1 cellular context compared by ENCODE assay signal in the genomic region with DNA sequence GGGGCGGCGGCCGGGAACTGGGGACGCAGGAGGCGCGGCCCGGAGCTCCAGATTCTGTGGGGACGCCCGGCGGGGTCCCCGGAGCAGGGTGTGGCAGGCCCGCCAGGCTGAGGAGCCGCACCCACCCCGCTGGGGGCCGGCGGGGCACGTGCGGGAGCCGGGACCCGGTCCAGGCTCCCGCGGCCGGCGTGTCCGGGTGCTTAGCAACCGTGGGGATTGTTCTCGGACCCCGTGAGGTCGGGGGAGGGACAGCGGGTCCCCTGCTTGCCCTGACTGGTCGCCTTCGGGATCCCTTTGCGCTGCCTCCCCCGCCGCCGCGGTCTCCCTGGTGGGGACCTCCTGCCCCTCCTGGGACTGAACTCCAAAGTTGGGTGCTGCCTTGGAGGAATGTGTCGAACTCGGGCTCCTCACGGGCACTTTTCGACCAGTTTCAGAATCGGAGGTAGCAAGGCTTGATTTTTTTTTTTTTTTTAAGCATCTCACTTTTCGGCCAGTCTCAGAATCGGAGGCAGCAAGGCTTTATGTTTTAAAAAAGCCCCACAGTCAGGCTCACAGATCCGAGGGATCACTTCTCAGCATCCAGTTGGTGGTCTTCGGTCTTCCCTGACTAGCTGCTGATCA.
TF ChIP-seq lines count a peak whose summit lies in the region.

No MANE protein-coding gene starts in this region.

TF ChIP-seq in HEK293, 187 proteins besides CTCF, POLR2A, EP300 and RAD21 (continued from another document):
- TF ChIP-seq ZNF18 (tag by site-specific recombination; IDR thresholded peaks at IDR 0.05) (no peak), ZNF501 (tag by site-specific recombination; IDR thresholded peaks at IDR 0.05) (no peak), ZNF391 (tag by site-specific recombination; IDR thresholded peaks at IDR 0.05; ENCODE audit: borderline replicate concordance, low read depth) (no peak), ZNF701 (tag by site-specific recombination; IDR thresholded peaks at IDR 0.05) (no peak), ZNF660 (tag by site-specific recombination; IDR thresholded peaks at IDR 0.05) (peak; percentile 56; the same call in 1 of the 2 replicates), ZNF48 (tag by site-specific recombination; IDR thresholded peaks at IDR 0.05) (no peak), ZSCAN16 (tag by site-specific recombination; IDR thresholded peaks at IDR 0.05) (no peak), MZF1 (tag by site-specific recombination; IDR thresholded peaks at IDR 0.05; ENCODE audit: borderline replicate concordance) (peak; percentile 36; the same call in 1 of the 2 replicates), ZBTB21 (tag by site-specific recombination; IDR thresholded peaks at IDR 0.05) (no peak), ZNF621 (tag by site-specific recombination; IDR thresholded peaks at IDR 0.05) (no peak), ZNF423 (tag by site-specific recombination; IDR thresholded peaks at IDR 0.05) (peak; percentile 87), ZNF596 (tag by site-specific recombination; IDR thresholded peaks at IDR 0.05) (no peak), ZNF362 (tag by site-specific recombination; IDR thresholded peaks at IDR 0.05) (peak; percentile 84), ZIC2 (tag by site-specific recombination; IDR thresholded peaks at IDR 0.05) (peak; percentile 78), ZNF600 (tag by site-specific recombination; IDR thresholded peaks at IDR 0.05) (0 out of 2 replicates have a peak, but pooled peaks have one; percentile 39), ZNF664 (tag by site-specific recombination; IDR thresholded peaks at IDR 0.05) (0 out of 2 replicates have a peak, but pooled peaks have one; percentile 27), ZBTB8A (tag by site-specific recombination; IDR thresholded peaks at IDR 0.05) (peak; percentile 56), ZNF341 (tag by site-specific recombination; IDR thresholded peaks at IDR 0.05; ENCODE audit: low read depth) (0 out of 2 replicates have a peak, but pooled peaks have one; percentile 12), ZNF791 (tag by site-specific recombination; IDR thresholded peaks at IDR 0.05) (no peak), HOXA7 (CRISPR knock-in tag; IDR thresholded peaks at IDR 0.05; ENCODE audit: borderline replicate concordance) (no peak), KLF16 (tag by site-specific recombination; IDR thresholded peaks at IDR 0.05) (0 out of 2 replicates have a peak, but pooled peaks have one; percentile 35), GFI1B (tag by site-specific recombination; IDR thresholded peaks at IDR 0.05) (no peak), ZNF350 (tag by site-specific recombination; IDR thresholded peaks at IDR 0.05) (no peak), REST (tag by site-specific recombination; IDR thresholded peaks at IDR 0.05) (no peak), ZNF24 (tag by site-specific recombination; IDR thresholded peaks at IDR 0.05) (no peak), ZNF184 (tag by site-specific recombination; IDR thresholded peaks at IDR 0.05) (no peak), ZBTB17 (tag by site-specific recombination; IDR thresholded peaks at IDR 0.05) (peak; percentile 76), SCRT1 (tag by site-specific recombination; IDR thresholded peaks at IDR 0.05; ENCODE audit: borderline replicate concordance) (no peak), ZNF510 (tag by site-specific recombination; IDR thresholded peaks at IDR 0.05; ENCODE audit: insufficient replicate concordance) (no peak), ZNF138 (tag by site-specific recombination; IDR thresholded peaks at IDR 0.05; ENCODE audit: borderline replicate concordance) (no peak), ZFP37 (tag by site-specific recombination; IDR thresholded peaks at IDR 0.05) (no peak), GLIS2 (tag by site-specific recombination; IDR thresholded peaks at IDR 0.05) (peak; percentile 99), ZNF335 (tag by site-specific recombination; conservative IDR thresholded peaks at IDR 0.05) (peak; percentile 96)
- TF ChIP-seq, protein P1, sequence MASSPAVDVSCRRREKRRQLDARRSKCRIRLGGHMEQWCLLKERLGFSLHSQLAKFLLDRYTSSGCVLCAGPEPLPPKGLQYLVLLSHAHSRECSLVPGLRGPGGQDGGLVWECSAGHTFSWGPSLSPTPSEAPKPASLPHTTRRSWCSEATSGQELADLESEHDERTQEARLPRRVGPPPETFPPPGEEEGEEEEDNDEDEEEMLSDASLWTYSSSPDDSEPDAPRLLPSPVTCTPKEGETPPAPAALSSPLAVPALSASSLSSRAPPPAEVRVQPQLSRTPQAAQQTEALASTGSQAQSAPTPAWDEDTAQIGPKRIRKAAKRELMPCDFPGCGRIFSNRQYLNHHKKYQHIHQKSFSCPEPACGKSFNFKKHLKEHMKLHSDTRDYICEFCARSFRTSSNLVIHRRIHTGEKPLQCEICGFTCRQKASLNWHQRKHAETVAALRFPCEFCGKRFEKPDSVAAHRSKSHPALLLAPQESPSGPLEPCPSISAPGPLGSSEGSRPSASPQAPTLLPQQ (tag by site-specific recombination; IDR thresholded peaks at IDR 0.05), result peak; percentile 77
- TF ChIP-seq, protein P2, sequence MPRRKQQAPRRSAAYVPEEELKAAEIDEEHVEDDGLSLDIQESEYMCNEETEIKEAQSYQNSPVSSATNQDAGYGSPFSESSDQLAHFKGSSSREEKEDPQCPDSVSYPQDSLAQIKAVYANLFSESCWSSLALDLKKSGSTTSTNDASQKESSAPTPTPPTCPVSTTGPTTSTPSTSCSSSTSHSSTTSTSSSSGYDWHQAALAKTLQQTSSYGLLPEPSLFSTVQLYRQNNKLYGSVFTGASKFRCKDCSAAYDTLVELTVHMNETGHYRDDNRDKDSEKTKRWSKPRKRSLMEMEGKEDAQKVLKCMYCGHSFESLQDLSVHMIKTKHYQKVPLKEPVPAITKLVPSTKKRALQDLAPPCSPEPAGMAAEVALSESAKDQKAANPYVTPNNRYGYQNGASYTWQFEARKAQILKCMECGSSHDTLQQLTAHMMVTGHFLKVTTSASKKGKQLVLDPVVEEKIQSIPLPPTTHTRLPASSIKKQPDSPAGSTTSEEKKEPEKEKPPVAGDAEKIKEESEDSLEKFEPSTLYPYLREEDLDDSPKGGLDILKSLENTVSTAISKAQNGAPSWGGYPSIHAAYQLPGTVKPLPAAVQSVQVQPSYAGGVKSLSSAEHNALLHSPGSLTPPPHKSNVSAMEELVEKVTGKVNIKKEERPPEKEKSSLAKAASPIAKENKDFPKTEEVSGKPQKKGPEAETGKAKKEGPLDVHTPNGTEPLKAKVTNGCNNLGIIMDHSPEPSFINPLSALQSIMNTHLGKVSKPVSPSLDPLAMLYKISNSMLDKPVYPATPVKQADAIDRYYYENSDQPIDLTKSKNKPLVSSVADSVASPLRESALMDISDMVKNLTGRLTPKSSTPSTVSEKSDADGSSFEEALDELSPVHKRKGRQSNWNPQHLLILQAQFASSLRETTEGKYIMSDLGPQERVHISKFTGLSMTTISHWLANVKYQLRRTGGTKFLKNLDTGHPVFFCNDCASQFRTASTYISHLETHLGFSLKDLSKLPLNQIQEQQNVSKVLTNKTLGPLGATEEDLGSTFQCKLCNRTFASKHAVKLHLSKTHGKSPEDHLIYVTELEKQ (tag by site-specific recombination; IDR thresholded peaks at IDR 0.05; ENCODE audit: borderline replicate concordance), result no peak
- TF ChIP-seq, protein P3, sequence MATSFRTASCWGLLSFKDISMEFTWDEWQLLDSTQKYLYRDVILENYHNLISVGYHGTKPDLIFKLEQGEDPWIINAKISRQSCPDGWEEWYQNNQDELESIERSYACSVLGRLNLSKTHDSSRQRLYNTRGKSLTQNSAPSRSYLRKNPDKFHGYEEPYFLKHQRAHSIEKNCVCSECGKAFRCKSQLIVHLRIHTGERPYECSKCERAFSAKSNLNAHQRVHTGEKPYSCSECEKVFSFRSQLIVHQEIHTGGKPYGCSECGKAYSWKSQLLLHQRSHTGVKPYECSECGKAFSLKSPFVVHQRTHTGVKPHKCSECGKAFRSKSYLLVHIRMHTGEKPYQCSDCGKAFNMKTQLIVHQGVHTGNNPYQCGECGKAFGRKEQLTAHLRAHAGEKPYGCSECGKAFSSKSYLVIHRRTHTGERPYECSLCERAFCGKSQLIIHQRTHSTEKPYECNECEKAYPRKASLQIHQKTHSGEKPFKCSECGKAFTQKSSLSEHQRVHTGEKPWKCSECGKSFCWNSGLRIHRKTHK (tag by site-specific recombination; IDR thresholded peaks at IDR 0.05), result no peak
- TF ChIP-seq, protein P4, sequence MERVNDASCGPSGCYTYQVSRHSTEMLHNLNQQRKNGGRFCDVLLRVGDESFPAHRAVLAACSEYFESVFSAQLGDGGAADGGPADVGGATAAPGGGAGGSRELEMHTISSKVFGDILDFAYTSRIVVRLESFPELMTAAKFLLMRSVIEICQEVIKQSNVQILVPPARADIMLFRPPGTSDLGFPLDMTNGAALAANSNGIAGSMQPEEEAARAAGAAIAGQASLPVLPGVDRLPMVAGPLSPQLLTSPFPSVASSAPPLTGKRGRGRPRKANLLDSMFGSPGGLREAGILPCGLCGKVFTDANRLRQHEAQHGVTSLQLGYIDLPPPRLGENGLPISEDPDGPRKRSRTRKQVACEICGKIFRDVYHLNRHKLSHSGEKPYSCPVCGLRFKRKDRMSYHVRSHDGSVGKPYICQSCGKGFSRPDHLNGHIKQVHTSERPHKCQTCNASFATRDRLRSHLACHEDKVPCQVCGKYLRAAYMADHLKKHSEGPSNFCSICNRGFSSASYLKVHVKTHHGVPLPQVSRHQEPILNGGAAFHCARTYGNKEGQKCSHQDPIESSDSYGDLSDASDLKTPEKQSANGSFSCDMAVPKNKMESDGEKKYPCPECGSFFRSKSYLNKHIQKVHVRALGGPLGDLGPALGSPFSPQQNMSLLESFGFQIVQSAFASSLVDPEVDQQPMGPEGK (tag by site-specific recombination; IDR thresholded peaks at IDR 0.05), result peak; percentile 34
- TF ChIP-seq, protein P5, sequence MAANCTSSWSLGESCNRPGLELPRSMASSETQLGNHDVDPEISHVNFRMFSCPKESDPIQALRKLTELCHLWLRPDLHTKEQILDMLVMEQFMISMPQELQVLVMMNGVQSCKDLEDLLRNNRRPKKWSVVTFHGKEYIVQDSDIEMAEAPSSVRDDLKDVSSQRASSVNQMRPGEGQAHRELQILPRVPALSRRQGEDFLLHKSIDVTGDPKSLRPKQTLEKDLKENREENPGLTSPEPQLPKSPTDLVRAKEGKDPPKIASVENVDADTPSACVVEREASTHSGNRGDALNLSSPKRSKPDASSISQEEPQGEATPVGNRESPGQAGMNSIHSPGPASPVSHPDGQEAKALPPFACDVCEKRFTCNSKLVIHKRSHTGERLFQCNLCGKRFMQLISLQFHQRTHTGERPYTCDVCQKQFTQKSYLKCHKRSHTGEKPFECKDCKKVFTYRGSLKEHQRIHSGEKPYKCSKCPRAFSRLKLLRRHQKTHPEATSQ (tag by site-specific recombination; IDR thresholded peaks at IDR 0.05), result no peak
TF ChIP-seq in HEK293: peak in this region for 30.
